ENCODE assay signal across 1 cellular context in the genomic region with DNA sequence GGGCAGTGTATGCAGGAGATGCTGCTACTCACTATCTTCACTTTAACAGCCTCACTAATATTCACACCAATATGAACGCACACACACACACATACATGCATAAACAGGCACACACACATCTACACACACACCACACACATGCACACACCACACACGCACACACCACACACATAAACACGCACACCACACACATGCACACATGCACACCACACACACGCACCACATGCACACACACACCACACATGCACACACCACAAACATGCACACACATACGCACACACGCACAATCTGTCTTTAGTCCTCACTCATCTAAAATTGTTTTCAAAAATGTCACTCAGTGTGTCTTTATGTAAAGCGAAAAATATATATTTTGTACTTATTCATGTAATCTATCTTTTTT.
TF ChIP-seq lines count a peak whose summit lies in the region.

No MANE protein-coding gene starts in this region.

TF ChIP-seq in HepG2, 621 proteins besides CTCF, POLR2A, EP300 and RAD21 (continued from another document):
- no peak for TF ChIP-seq SMAD1 (CRISPR knock-in tag; IDR thresholded peaks at IDR 0.05; ENCODE audit: borderline replicate concordance, low read depth)
TF ChIP-seq in HepG2: peak in this region for 1.
